ENCODE assay signal across 2 cellular contexts in the genomic region with DNA sequence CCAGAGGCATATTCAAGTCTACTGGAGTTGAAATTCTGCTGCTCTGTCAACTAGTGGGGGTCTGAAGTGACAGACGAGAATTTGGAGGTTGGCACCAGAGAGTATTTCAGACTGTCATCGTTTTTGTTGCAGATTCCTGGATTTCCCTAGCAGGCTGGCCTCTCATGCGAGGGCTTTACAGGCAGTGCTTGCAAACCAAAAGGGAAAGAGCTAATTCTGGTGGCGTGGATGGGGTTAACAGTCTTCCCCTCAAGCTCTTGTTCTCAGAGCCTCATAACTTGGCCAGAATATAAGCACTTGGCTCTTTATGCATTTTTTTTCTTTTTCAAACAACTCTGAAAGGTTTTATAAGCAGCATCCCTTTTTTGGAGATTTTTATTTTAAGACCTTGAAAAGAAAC.
TF ChIP-seq lines count a peak whose summit lies in the region.

A gene with protein sequence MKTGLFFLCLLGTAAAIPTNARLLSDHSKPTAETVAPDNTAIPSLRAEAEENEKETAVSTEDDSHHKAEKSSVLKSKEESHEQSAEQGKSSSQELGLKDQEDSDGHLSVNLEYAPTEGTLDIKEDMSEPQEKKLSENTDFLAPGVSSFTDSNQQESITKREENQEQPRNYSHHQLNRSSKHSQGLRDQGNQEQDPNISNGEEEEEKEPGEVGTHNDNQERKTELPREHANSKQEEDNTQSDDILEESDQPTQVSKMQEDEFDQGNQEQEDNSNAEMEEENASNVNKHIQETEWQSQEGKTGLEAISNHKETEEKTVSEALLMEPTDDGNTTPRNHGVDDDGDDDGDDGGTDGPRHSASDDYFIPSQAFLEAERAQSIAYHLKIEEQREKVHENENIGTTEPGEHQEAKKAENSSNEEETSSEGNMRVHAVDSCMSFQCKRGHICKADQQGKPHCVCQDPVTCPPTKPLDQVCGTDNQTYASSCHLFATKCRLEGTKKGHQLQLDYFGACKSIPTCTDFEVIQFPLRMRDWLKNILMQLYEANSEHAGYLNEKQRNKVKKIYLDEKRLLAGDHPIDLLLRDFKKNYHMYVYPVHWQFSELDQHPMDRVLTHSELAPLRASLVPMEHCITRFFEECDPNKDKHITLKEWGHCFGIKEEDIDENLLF (minus strand): TSS at position 190 of the 400 bp plus-strand sequence. CDS start 29,802 bp downstream, outside the sequence.

TF ChIP-seq in GM23338, 12 proteins besides CTCF, POLR2A, EP300 and RAD21 (continues in another document):
- TF ChIP-seq NANOG (IDR thresholded peaks at IDR 0.05; ENCODE audit: borderline replicate concordance) (no peak), ZNF114 (CRISPR knock-in tag; IDR thresholded peaks at IDR 0.05) (no peak), STAT1 (IDR thresholded peaks at IDR 0.05; ENCODE audit: unreplicated experiment) (no peak), JUNB (IDR thresholded peaks at IDR 0.05; ENCODE audit: unreplicated experiment) (no peak), CREB1 (CRISPR knock-in tag; IDR thresholded peaks at IDR 0.05; ENCODE audit: low read depth) (no peak), EZH2phosphoT487 (IDR thresholded peaks at IDR 0.05; ENCODE audit: unreplicated experiment) (no peak), POLR2AphosphoS5 (IDR thresholded peaks at IDR 0.05; ENCODE audit: low read depth) (no peak), ZNF331 (CRISPR knock-in tag; IDR thresholded peaks at IDR 0.05; ENCODE audit: low read depth) (no peak), EZH2 (IDR thresholded peaks at IDR 0.05; ENCODE audit: low read depth, unreplicated experiment) (no peak)
- TF ChIP-seq, protein P1, sequence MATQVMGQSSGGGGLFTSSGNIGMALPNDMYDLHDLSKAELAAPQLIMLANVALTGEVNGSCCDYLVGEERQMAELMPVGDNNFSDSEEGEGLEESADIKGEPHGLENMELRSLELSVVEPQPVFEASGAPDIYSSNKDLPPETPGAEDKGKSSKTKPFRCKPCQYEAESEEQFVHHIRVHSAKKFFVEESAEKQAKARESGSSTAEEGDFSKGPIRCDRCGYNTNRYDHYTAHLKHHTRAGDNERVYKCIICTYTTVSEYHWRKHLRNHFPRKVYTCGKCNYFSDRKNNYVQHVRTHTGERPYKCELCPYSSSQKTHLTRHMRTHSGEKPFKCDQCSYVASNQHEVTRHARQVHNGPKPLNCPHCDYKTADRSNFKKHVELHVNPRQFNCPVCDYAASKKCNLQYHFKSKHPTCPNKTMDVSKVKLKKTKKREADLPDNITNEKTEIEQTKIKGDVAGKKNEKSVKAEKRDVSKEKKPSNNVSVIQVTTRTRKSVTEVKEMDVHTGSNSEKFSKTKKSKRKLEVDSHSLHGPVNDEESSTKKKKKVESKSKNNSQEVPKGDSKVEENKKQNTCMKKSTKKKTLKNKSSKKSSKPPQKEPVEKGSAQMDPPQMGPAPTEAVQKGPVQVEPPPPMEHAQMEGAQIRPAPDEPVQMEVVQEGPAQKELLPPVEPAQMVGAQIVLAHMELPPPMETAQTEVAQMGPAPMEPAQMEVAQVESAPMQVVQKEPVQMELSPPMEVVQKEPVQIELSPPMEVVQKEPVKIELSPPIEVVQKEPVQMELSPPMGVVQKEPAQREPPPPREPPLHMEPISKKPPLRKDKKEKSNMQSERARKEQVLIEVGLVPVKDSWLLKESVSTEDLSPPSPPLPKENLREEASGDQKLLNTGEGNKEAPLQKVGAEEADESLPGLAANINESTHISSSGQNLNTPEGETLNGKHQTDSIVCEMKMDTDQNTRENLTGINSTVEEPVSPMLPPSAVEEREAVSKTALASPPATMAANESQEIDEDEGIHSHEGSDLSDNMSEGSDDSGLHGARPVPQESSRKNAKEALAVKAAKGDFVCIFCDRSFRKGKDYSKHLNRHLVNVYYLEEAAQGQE (IDR thresholded peaks at IDR 0.05; ENCODE audit: unreplicated experiment) = no peak
- TF ChIP-seq, protein P2, sequence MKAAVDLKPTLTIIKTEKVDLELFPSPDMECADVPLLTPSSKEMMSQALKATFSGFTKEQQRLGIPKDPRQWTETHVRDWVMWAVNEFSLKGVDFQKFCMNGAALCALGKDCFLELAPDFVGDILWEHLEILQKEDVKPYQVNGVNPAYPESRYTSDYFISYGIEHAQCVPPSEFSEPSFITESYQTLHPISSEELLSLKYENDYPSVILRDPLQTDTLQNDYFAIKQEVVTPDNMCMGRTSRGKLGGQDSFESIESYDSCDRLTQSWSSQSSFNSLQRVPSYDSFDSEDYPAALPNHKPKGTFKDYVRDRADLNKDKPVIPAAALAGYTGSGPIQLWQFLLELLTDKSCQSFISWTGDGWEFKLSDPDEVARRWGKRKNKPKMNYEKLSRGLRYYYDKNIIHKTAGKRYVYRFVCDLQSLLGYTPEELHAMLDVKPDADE (IDR thresholded peaks at IDR 0.05) = no peak

TF ChIP-seq in H1, 55 proteins besides CTCF, POLR2A, EP300 and RAD21:
- no peak for TF ChIP-seq PHF8 (conservative IDR thresholded peaks at IDR 0.05; ENCODE audit: low read depth, low read length)
- no peak for TF ChIP-seq SIN3A (conservative IDR thresholded peaks at IDR 0.05 in 1 of 2, IDR thresholded peaks at IDR 0.05 in 1 of 2; ENCODE audit: low read depth in 1 of 2, low read length in 2 of 2)
- TF ChIP-seq POU5F1 (IDR thresholded peaks at IDR 0.05; ENCODE audit: low read depth, low read length) = no peak
- TF ChIP-seq TAF7 (optimal IDR thresholded peaks at IDR 0.05; ENCODE audit: borderline replicate concordance, low read depth, low read length) = no peak
- no peak for TF ChIP-seq SP4 (IDR thresholded peaks at IDR 0.05; ENCODE audit: low read length)
- TF ChIP-seq, protein P3, sequence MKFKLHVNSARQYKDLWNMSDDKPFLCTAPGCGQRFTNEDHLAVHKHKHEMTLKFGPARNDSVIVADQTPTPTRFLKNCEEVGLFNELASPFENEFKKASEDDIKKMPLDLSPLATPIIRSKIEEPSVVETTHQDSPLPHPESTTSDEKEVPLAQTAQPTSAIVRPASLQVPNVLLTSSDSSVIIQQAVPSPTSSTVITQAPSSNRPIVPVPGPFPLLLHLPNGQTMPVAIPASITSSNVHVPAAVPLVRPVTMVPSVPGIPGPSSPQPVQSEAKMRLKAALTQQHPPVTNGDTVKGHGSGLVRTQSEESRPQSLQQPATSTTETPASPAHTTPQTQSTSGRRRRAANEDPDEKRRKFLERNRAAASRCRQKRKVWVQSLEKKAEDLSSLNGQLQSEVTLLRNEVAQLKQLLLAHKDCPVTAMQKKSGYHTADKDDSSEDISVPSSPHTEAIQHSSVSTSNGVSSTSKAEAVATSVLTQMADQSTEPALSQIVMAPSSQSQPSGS (IDR thresholded peaks at IDR 0.05; ENCODE audit: low read length) = no peak
